In genomic region chr4:164648849-164649212, GRCh38 we compare ENCODE assay signal across 15 cellular contexts.
DNase-seq lines count a peak whose midpoint lies in the region; ATAC-seq and TF ChIP-seq lines count a peak whose summit lies in the region.
"Had no signal": no experiment of that assay in that cellular context is flagged by ENCODE, and none has a peak within 500 bp of the region (broad histone marks: within the 10 kb centered on the region; RNA-seq: fewer than 3 reads in every experiment).

No MANE protein-coding gene starts in this region.

- DNase-seq in LNCaP clone FGC (ENCODE audit: low read depth), result no peak
- DNase-seq in mammary epithelial cell, result no peak
- DNase-seq in osteoblast (ENCODE audit: insufficient read length, low spot score, missing footprints), result no peak
- no peak for DNase-seq in NCI-H187 treated with DMSO at 0.1 percent for 48 hours (lab: John Stamatoyannopoulos, UW)
- DNase-seq: DMS 273 treated with DMSO at 0.1 percent for 48 hours, NCI-H1436, NCI-H2081, NCI-H524, Peyer's patch, SHP77 had no signal

- H3K27me3 ChIP-seq in BLaER1 (no peaks in the 10 kb centered on the region), mammary epithelial cell (ENCODE audit: insufficient read depth, low read length) (no peaks in the 10 kb centered on the region), osteoblast (ENCODE audit: insufficient read depth, low read length) (no peaks in the 10 kb centered on the region)
- H3K27me3 ChIP-seq: Peyer's patch had no signal

- H4K20me1 ChIP-seq in BLaER1 (no peaks in the 10 kb centered on the region), mammary epithelial cell (ENCODE audit: insufficient read depth, low read length) (no peaks in the 10 kb centered on the region), osteoblast (ENCODE audit: insufficient read depth, low read length) (no peaks in the 10 kb centered on the region)

- H2AFZ ChIP-seq in mammary epithelial cell (ENCODE audit: low read depth, low read length), result no peak overlapping the region
- no peak overlapping the region for H2AFZ ChIP-seq in osteoblast (ENCODE audit: low read length)

- TF ChIP-seq CTCF in LNCaP clone FGC (IDR thresholded peaks at IDR 0.05; ENCODE audit: control insufficient read depth, extremely low read depth, insufficient read depth) (0 out of 2 replicates have a peak, but pooled peaks have one; percentile 12), mammary epithelial cell (conservative IDR thresholded peaks at IDR 0.05 in 1 of 2, IDR thresholded peaks at IDR 0.05 in 1 of 2; ENCODE audit: extremely low read depth in 1 of 2, insufficient read depth in 1 of 2, low read depth in 1 of 2, low read length in 2 of 2) (no peak), osteoblast (IDR thresholded peaks at IDR 0.05; ENCODE audit: extremely low read depth, low read depth, low read length) (no peak)

- H3K9me3 ChIP-seq in BLaER1 (peaks cover 35% of the 10 kb centered on the region), mammary epithelial cell (replicated peaks; ENCODE audit: insufficient read depth, low read length) (no peaks in the 10 kb centered on the region), osteoblast (ENCODE audit: low read depth, low read length) (no peaks in the 10 kb centered on the region)
- H3K9me3 ChIP-seq: HAP-1, Peyer's patch had no signal

- CTCF ChIA-PET in mammary epithelial cell (lab: Charles Lee; ENCODE audit: low non-redundant PET), result interaction anchor here (0.5 kb wide), 1 partner anchor 144 kb away, joined by 4 read pairs; no protein-coding TSS in a partner anchor

- H3K4me3 ChIP-seq in BLaER1, result peak overlapping the region; percentile 1; the same call in 1 of the 2 replicates
- H3K4me3 ChIP-seq in LNCaP clone FGC (ENCODE audit: low read depth, low read length), result no peak overlapping the region
- no peak overlapping the region for H3K4me3 ChIP-seq in mammary epithelial cell (replicated peaks in 1 of 3; ENCODE audit: insufficient read depth in 1 of 3, low read depth in 2 of 3, low read length in 3 of 3)
- H3K4me3 ChIP-seq in osteoblast (ENCODE audit: insufficient read depth, low read length), result no peak overlapping the region
- H3K4me3 ChIP-seq: HAP-1, Peyer's patch had no signal

- BruUV-seq in mammary epithelial cell (replicated peaks; lab: Mats Ljungman, UMichigan), result no TSS peak

- ATAC-seq in HG02610 (IDR thresholded peaks at IDR 0.05; ENCODE audit: unreplicated experiment), result no peak
- no peak for ATAC-seq in GM18502 (IDR thresholded peaks at IDR 0.05; ENCODE audit: poor library complexity, unreplicated experiment)

- dilution Hi-C loops in mammary epithelial cell (cut with HindIII; ENCODE audit: low sequenced_read_pairs), result no loop called here

- no peaks in the 10 kb centered on the region for H3K79me2 ChIP-seq in mammary epithelial cell (ENCODE audit: insufficient read depth, low read length)
- no peaks in the 10 kb centered on the region for H3K79me2 ChIP-seq in osteoblast (ENCODE audit: insufficient read depth, low read length)

- in situ Hi-C loops in mammary epithelial cell (cut with MboI; ENCODE audit: low sequenced_read_pairs in 2 of 2), result no loop called here

- H3K4me2 ChIP-seq in BLaER1 (no peak overlapping the region), mammary epithelial cell (ENCODE audit: insufficient read depth, low read depth, low read length) (peak overlapping the region; percentile 34), osteoblast (ENCODE audit: insufficient read depth, low read length) (no peak overlapping the region)

- H3K4me1 ChIP-seq in BLaER1 (peaks cover 45% of the 10 kb centered on the region), mammary epithelial cell (ENCODE audit: insufficient read depth, low read length) (peaks cover 13% of the 10 kb centered on the region), osteoblast (ENCODE audit: insufficient read depth, low read length) (no peaks in the 10 kb centered on the region)
- H3K4me1 ChIP-seq: HAP-1, Peyer's patch had no signal

- H3K36me3 ChIP-seq in BLaER1, result no peaks in the 10 kb centered on the region
- no peaks in the 10 kb centered on the region for H3K36me3 ChIP-seq in mammary epithelial cell (ENCODE audit: insufficient read depth, low read length)
- no peaks in the 10 kb centered on the region for H3K36me3 ChIP-seq in osteoblast (ENCODE audit: insufficient read depth, low read length)
- H3K36me3 ChIP-seq: HAP-1, Peyer's patch had no signal

- H3K27ac ChIP-seq in BLaER1 (no peak overlapping the region; the same call in 1 of the 2 replicates), mammary epithelial cell (ENCODE audit: insufficient read depth, low read depth, low read length) (peak overlapping the region; percentile 71), osteoblast (ENCODE audit: low read depth, low read length) (peak overlapping the region; percentile 9)
- H3K27ac ChIP-seq: C4-2B, Peyer's patch had no signal

- H3K9ac ChIP-seq in BLaER1 (no peak overlapping the region), mammary epithelial cell (ENCODE audit: insufficient read depth, low read length) (no peak overlapping the region)

- 45% methylated on average over 4 of the region's 4 CpGs for WGBS in mammary epithelial cell (ENCODE audit: low coverage, missing lambda C conversion rate)

- intact Hi-C loops in mammary epithelial cell (cut with micrococcal nuclease), result no loop called here
